Comparison of ENCODE assay signal across 17 cellular contexts in the genomic region with DNA sequence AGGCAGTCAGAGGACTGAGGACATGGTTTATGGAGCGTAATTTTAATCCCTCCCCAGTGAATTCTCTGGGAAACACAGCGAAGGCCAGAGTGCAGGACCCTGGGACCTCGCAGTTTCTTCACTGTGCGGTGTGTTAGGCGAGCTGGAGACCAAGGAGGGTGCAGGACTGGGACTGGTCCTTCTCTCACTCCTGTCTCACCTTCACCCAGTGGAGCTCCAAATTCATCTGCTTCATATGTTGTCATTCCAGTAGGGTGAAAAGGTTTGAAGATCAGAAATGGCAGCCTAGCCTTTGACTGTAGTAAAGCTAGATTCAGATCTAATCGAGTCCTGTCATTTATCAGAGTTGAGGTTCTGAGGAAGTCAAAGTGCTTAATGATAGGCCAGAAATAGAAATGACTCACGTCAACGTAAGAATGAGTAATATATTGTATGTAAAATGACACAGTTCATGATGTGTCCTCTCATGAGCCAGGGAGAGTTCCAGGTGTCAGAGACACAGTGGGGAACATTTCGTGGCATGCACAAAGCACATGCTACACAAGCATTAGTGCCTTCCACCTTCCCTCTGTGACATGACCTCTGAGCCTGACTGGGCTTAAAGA.
DNase-seq lines count a peak whose midpoint lies in the region; ATAC-seq, FAIRE-seq and TF ChIP-seq lines count a peak whose summit lies in the region.
"Had no signal": no experiment of that assay in that cellular context is flagged by ENCODE, and none has a peak within 500 bp of the region (broad histone marks: within the 10 kb centered on the region; RNA-seq: fewer than 3 reads in every experiment).

No MANE protein-coding gene starts in this region.

- no peak overlapping the region for H3K27ac ChIP-seq in RWPE1
- H3K27ac ChIP-seq in aorta (ENCODE audit: low read depth in 1 of 2, low read length in 2 of 2), result no peak overlapping the region
- no peak overlapping the region for H3K27ac ChIP-seq in kidney (ENCODE audit: low read depth in 2 of 2, low read length in 2 of 2)
- H3K27ac ChIP-seq: neural progenitor cell had no signal

- H3K27me3 Mint-ChIP-seq in activated T-cell treated with anti-CD3 and anti-CD28 coated beads, Interleukin-2, amount 50 U/mL, for 72 hours (ENCODE audit: low read depth), result no peaks in the 10 kb centered on the region
- H3K27me3 Mint-ChIP-seq: activated CD4-positive, alpha-beta T cell treated with anti-CD3 and anti-CD28 coated beads, Interleukin-2, amount 10 ng/mL, durations not matched to agents 24 days and 14 days; activated naive CD4-positive, alpha-beta T cell treated with anti-CD3 and anti-CD28 coated beads, Interleukin-2, amount 10 ng/mL, durations not matched to agents 7 days and 5 days had no signal

- H3K4me1 ChIP-seq in skeletal muscle satellite cell (ENCODE audit: control insufficient read depth, insufficient read depth, low read length), result peaks cover 40% of the 10 kb centered on the region
- H3K4me1 ChIP-seq in aorta (ENCODE audit: control insufficient read depth in 1 of 2, insufficient read depth in 2 of 2, low read length in 2 of 2), result peaks cover 1 to 2% of the 10 kb centered on the region in 2 donors
- no peaks in the 10 kb centered on the region for H3K4me1 ChIP-seq in kidney (ENCODE audit: control insufficient read depth in 1 of 2, insufficient read depth in 1 of 2, low read depth in 1 of 2, low read length in 2 of 2)
- H3K4me1 ChIP-seq: neural progenitor cell had no signal

- no peak overlapping the region for H3K9ac ChIP-seq in skeletal muscle satellite cell (ENCODE audit: low read depth, low read length)
- H3K9ac ChIP-seq in kidney (ENCODE audit: low read length in 2 of 2), result no peak overlapping the region
- H3K9ac ChIP-seq: neural progenitor cell had no signal

- 82 to 83% methylated on average over 9 of the region's 9 CpGs for WGBS in aorta, 2 donors

- H3K4me3 ChIP-seq in fibroblast of pulmonary artery (replicated peaks; ENCODE audit: low read depth, low read length) (no peak overlapping the region), skeletal muscle satellite cell (ENCODE audit: low read length) (no peak overlapping the region), aorta (ENCODE audit: low read length in 2 of 2) (no peak overlapping the region), kidney (ENCODE audit: low read length in 2 of 2) (no peak overlapping the region)
- H3K4me3 ChIP-seq: dorsolateral prefrontal cortex, left lung, neural progenitor cell had no signal

- H3K27me3 ChIP-seq in skeletal muscle satellite cell (ENCODE audit: control insufficient read depth, insufficient read depth, low read length) (no peaks in the 10 kb centered on the region), aorta (ENCODE audit: control insufficient read depth in 1 of 2, insufficient read depth in 2 of 2, low read length in 1 of 2) (no peaks in the 10 kb centered on the region)
- H3K27me3 ChIP-seq: dorsolateral prefrontal cortex, left lung, neural progenitor cell had no signal

- H3K36me3 ChIP-seq in skeletal muscle satellite cell (ENCODE audit: insufficient read depth, low read length), result peaks cover 4% of the 10 kb centered on the region
- H3K36me3 ChIP-seq in aorta (ENCODE audit: control insufficient read depth in 1 of 2, insufficient read depth in 2 of 2, low read length in 1 of 2), result no peaks in the 10 kb centered on the region
- no peaks in the 10 kb centered on the region for H3K36me3 ChIP-seq in kidney (ENCODE audit: control insufficient read depth in 1 of 2, insufficient read depth in 2 of 2, low read length in 2 of 2)
- H3K36me3 ChIP-seq: neural progenitor cell had no signal

- FAIRE-seq in kidney (lab: Jason Lieb, UNC), result no peak

- H3K36me3 Mint-ChIP-seq in activated T-cell treated with anti-CD3 and anti-CD28 coated beads, Interleukin-2, amount 50 U/mL, for 72 hours (ENCODE audit: insufficient read depth in 2 of 2), result peaks cover 2% of the 10 kb centered on the region in 2 donors

- intact Hi-C loops in aorta (cut with DNase I) (no loop called here), kidney (cut with DNase I) (no loop called here)

- H3K9me3 ChIP-seq in skeletal muscle satellite cell (replicated peaks; ENCODE audit: low read length) (no peaks in the 10 kb centered on the region), aorta (ENCODE audit: control insufficient read depth, low read length) (peaks cover under 1% of the 10 kb centered on the region), kidney (ENCODE audit: control insufficient read depth in 1 of 2, low read length in 2 of 2) (no peaks in the 10 kb centered on the region)
- H3K9me3 ChIP-seq: left lung had no signal

- H3K9me3 Mint-ChIP-seq in activated T-cell treated with anti-CD3 and anti-CD28 coated beads, Interleukin-2, amount 50 U/mL, for 72 hours, result peaks cover 0 to under 1% of the 10 kb centered on the region in 2 donors
- H3K9me3 Mint-ChIP-seq: activated CD4-positive, alpha-beta T cell treated with anti-CD3 and anti-CD28 coated beads, Interleukin-2, amount 10 ng/mL, durations not matched to agents 24 days and 14 days; neural progenitor cell had no signal

- peak overlapping the region; percentile 36 for H3K4me2 ChIP-seq in skeletal muscle satellite cell (ENCODE audit: low read length)
- H3K4me2 ChIP-seq: neural progenitor cell had no signal

- peaks cover 5% of the 10 kb centered on the region for H3K4me1 Mint-ChIP-seq in activated T-cell treated with anti-CD3 and anti-CD28 coated beads, Interleukin-2, amount 50 U/mL, for 72 hours (ENCODE audit: low read depth)
- H3K4me1 Mint-ChIP-seq: activated CD4-positive, alpha-beta T cell treated with anti-CD3 and anti-CD28 coated beads, Interleukin-2, amount 10 ng/mL, durations not matched to agents 24 days and 14 days; activated naive CD4-positive, alpha-beta T cell treated with anti-CD3 and anti-CD28 coated beads, Interleukin-2, amount 10 ng/mL, durations not matched to agents 7 days and 5 days had no signal

- ATAC-seq in activated T-cell treated with anti-CD3 and anti-CD28 coated beads, Interleukin-2, amount 50 U/mL, for 72 hours (replicated peaks in 1 of 2), result peak; percentile 53 to 70
- ATAC-seq in aorta (ENCODE audit: low FRiP score), result no peak

- no peak for DNase-seq in activated T-cell treated with anti-CD3 and anti-CD28 coated beads, Interleukin-2, amount 50 U/mL, for 72 hours
- DNase-seq in activated T-cell treated with anti-CD3 and anti-CD28 coated beads, Interleukin-2, amount 50 U/mL, for 1 hour, result no peak
- DNase-seq in RWPE1 (ENCODE audit: low spot score), result peak; percentile 31
- peak; percentile 35 for DNase-seq in fibroblast of pulmonary artery (ENCODE audit: low read depth)
- no peak for DNase-seq in aorta
- DNase-seq in kidney, result no peak
- no peak for DNase-seq in NCI-H2171 (lab: John Stamatoyannopoulos, UW)
- DNase-seq: activated CD4-positive, alpha-beta T cell treated with anti-CD3 and anti-CD28 coated beads, Interleukin-2, amount 10 ng/mL, durations not matched to agents 24 days and 14 days; activated naive CD4-positive, alpha-beta T cell treated with anti-CD3 and anti-CD28 coated beads, Interleukin-2, amount 10 ng/mL, durations not matched to agents 7 days and 5 days; DND-41; dorsolateral prefrontal cortex; head of caudate nucleus; left lung; NCI-H187; NCI-H774 had no signal

- TF ChIP-seq CTCF in RWPE1 (conservative IDR thresholded peaks at IDR 0.05; ENCODE audit: low read depth) (no peak), fibroblast of pulmonary artery (IDR thresholded peaks at IDR 0.05; ENCODE audit: low read length, missing control alignments) (no peak), kidney (IDR thresholded peaks at IDR 0.05; ENCODE audit: borderline replicate concordance, extremely low read depth, insufficient read depth) (no peak)

- CTCF ChIA-PET in RWPE1 (lab: Yijun Ruan, JAX), result interaction anchor here (0.7 kb wide), 1 partner anchor 124 kb away, joined by 3 read pairs; no protein-coding TSS in a partner anchor

- no peak overlapping the region for H3K4me3 Mint-ChIP-seq in activated T-cell treated with anti-CD3 and anti-CD28 coated beads, Interleukin-2, amount 50 U/mL, for 72 hours
- H3K4me3 Mint-ChIP-seq: activated CD4-positive, alpha-beta T cell treated with anti-CD3 and anti-CD28 coated beads, Interleukin-2, amount 10 ng/mL, durations not matched to agents 24 days and 14 days; activated naive CD4-positive, alpha-beta T cell treated with anti-CD3 and anti-CD28 coated beads, Interleukin-2, amount 10 ng/mL, durations not matched to agents 7 days and 5 days; neural progenitor cell had no signal

- no peak overlapping the region for H3K27ac Mint-ChIP-seq in activated T-cell treated with anti-CD3 and anti-CD28 coated beads, Interleukin-2, amount 50 U/mL, for 72 hours
- H3K27ac Mint-ChIP-seq: activated CD4-positive, alpha-beta T cell treated with anti-CD3 and anti-CD28 coated beads, Interleukin-2, amount 10 ng/mL, durations not matched to agents 24 days and 14 days; activated naive CD4-positive, alpha-beta T cell treated with anti-CD3 and anti-CD28 coated beads, Interleukin-2, amount 10 ng/mL, durations not matched to agents 7 days and 5 days; neural progenitor cell had no signal

- POLR2A ChIA-PET in RWPE1 (lab: Yijun Ruan, JAX; ENCODE audit: low non-redundant PET), result no interaction called here

Comparison
In these comparisons a context has a peak if more than half of its experiments do, and no peak if none do; other contexts are left out.
1. DNase-seq: peak in RWPE1 (single experiment) and fibroblast of pulmonary artery (single experiment); none in activated T-cell treated with anti-CD3 and anti-CD28 coated beads, Interleukin-2, amount 50 U/mL, for 72 hours (0 of 2), activated T-cell treated with anti-CD3 and anti-CD28 coated beads, Interleukin-2, amount 50 U/mL, for 1 hour (single experiment), aorta (0 of 2), kidney (single experiment) and NCI-H2171 (single experiment).